1 cellular context compared by ENCODE assay signal in the genomic region with DNA sequence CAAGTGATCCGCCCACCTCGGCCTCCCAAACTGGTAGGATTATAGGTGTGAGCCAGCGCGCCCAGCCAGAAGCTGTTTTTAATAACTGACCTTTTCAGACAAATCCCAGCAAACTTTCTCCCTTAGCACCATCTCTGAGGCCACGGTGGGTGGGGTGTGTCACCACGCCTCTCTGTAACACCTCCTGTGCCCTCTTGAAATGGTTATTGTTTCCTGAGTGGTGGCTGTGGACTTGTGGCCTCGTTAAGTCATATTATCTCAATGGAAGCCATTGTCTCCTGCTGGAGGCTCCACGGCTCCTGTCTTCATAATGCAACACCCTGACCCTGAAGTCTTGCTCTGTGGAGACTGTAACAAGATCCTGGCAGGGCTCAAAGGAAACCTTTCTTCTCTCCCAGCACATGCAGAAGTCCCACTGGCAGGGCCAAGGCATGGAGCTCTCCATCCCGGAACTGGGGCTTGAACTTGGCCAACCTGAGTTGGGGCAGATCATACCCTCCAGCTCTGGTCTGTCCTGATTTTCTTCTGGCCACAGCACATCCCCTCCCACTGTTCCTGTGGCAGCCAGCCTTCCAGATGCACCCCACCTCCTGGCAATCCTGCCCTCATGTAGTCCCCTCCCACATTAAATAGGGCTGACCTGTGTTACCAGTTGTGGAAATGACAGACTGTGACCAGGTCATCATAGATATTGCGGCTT.
TF ChIP-seq lines count a peak whose summit lies in the region.

No MANE protein-coding gene starts in this region.

TF ChIP-seq in HepG2, 621 proteins besides CTCF, POLR2A, EP300 and RAD21 (continued from another document and continues in another):
- TF ChIP-seq KDM5B (CRISPR knock-in tag; IDR thresholded peaks at IDR 0.05; ENCODE audit: borderline replicate concordance): peak; percentile 63
- TF ChIP-seq, protein P1, sequence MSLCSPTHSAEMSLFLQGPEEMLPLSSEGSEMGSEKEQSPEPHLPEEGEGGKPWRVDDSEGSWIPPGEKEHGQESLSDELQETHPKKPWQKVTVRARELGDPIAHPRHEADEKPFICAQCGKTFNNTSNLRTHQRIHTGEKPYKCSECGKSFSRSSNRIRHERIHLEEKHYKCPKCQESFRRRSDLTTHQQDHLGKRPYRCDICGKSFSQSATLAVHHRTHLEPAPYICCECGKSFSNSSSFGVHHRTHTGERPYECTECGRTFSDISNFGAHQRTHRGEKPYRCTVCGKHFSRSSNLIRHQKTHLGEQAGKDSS (CRISPR knock-in tag; IDR thresholded peaks at IDR 0.05; ENCODE audit: borderline replicate concordance, low read depth): no peak
- no peak for TF ChIP-seq TBL1XR1 (IDR thresholded peaks at IDR 0.05; ENCODE audit: borderline replicate concordance, low read length, partially characterized antibody)
- TF ChIP-seq FOSL1 (CRISPR knock-in tag; IDR thresholded peaks at IDR 0.05; ENCODE audit: borderline replicate concordance): no peak
- TF ChIP-seq ZNF790 (CRISPR knock-in tag; IDR thresholded peaks at IDR 0.05; ENCODE audit: borderline replicate concordance): no peak
- TF ChIP-seq POGZ (CRISPR knock-in tag; IDR thresholded peaks at IDR 0.05): peak; percentile 58; the same call in 1 of the 2 replicates
- TF ChIP-seq, protein P2, sequence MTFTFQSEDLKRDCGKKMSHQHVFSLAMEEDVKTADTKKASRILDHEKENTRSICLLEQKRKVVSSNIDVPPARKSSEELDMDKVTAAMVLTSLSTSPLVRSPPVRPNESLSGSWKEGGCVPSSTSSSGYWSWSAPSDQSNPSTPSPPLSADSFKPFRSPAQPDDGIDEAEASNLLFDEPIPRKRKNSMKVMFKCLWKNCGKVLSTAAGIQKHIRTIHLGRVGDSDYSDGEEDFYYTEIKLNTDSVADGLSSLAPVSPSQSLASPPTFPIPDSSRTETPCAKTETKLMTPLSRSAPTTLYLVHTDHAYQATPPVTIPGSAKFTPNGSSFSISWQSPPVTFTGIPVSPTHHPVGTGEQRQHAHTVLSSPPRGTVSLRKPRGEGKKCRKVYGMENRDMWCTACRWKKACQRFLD (CRISPR knock-in tag; IDR thresholded peaks at IDR 0.05; ENCODE audit: borderline replicate concordance): no peak
- no peak for TF ChIP-seq HOXA5 (CRISPR knock-in tag; IDR thresholded peaks at IDR 0.05)
- no peak for TF ChIP-seq GPN1 (CRISPR knock-in tag; IDR thresholded peaks at IDR 0.05; ENCODE audit: borderline replicate concordance)
- peak; percentile 29; the same call in 1 of the 2 replicates for TF ChIP-seq HHEX (CRISPR knock-in tag; IDR thresholded peaks at IDR 0.05)
- 0 out of 2 replicates have a peak, but pooled peaks have one; percentile 44 for TF ChIP-seq ZNF749 (CRISPR knock-in tag; IDR thresholded peaks at IDR 0.05; ENCODE audit: borderline replicate concordance)
- TF ChIP-seq ZBTB7A (CRISPR knock-in tag; IDR thresholded peaks at IDR 0.05): no peak; the same call in 1 of the 2 replicates
- no peak for TF ChIP-seq IRX3 (CRISPR knock-in tag; IDR thresholded peaks at IDR 0.05; ENCODE audit: borderline replicate concordance, low read depth)
- no peak for TF ChIP-seq ZNF264 (CRISPR knock-in tag; IDR thresholded peaks at IDR 0.05)
- TF ChIP-seq, protein P3, sequence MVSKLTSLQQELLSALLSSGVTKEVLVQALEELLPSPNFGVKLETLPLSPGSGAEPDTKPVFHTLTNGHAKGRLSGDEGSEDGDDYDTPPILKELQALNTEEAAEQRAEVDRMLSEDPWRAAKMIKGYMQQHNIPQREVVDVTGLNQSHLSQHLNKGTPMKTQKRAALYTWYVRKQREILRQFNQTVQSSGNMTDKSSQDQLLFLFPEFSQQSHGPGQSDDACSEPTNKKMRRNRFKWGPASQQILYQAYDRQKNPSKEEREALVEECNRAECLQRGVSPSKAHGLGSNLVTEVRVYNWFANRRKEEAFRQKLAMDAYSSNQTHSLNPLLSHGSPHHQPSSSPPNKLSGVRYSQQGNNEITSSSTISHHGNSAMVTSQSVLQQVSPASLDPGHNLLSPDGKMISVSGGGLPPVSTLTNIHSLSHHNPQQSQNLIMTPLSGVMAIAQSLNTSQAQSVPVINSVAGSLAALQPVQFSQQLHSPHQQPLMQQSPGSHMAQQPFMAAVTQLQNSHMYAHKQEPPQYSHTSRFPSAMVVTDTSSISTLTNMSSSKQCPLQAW (CRISPR knock-in tag; IDR thresholded peaks at IDR 0.05): no peak
- TF ChIP-seq ZNF124 (CRISPR knock-in tag; IDR thresholded peaks at IDR 0.05): no peak
- no peak for TF ChIP-seq SIN3B (IDR thresholded peaks at IDR 0.05; ENCODE audit: low read length)
- peak; percentile 62; the same call in 1 of the 2 replicates for TF ChIP-seq GFI1 (CRISPR knock-in tag; IDR thresholded peaks at IDR 0.05; ENCODE audit: borderline replicate concordance)
- TF ChIP-seq, protein P4, sequence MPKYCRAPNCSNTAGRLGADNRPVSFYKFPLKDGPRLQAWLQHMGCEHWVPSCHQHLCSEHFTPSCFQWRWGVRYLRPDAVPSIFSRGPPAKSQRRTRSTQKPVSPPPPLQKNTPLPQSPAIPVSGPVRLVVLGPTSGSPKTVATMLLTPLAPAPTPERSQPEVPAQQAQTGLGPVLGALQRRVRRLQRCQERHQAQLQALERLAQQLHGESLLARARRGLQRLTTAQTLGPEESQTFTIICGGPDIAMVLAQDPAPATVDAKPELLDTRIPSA (CRISPR knock-in tag; IDR thresholded peaks at IDR 0.05; ENCODE audit: borderline replicate concordance): no peak
- TF ChIP-seq, protein P5, sequence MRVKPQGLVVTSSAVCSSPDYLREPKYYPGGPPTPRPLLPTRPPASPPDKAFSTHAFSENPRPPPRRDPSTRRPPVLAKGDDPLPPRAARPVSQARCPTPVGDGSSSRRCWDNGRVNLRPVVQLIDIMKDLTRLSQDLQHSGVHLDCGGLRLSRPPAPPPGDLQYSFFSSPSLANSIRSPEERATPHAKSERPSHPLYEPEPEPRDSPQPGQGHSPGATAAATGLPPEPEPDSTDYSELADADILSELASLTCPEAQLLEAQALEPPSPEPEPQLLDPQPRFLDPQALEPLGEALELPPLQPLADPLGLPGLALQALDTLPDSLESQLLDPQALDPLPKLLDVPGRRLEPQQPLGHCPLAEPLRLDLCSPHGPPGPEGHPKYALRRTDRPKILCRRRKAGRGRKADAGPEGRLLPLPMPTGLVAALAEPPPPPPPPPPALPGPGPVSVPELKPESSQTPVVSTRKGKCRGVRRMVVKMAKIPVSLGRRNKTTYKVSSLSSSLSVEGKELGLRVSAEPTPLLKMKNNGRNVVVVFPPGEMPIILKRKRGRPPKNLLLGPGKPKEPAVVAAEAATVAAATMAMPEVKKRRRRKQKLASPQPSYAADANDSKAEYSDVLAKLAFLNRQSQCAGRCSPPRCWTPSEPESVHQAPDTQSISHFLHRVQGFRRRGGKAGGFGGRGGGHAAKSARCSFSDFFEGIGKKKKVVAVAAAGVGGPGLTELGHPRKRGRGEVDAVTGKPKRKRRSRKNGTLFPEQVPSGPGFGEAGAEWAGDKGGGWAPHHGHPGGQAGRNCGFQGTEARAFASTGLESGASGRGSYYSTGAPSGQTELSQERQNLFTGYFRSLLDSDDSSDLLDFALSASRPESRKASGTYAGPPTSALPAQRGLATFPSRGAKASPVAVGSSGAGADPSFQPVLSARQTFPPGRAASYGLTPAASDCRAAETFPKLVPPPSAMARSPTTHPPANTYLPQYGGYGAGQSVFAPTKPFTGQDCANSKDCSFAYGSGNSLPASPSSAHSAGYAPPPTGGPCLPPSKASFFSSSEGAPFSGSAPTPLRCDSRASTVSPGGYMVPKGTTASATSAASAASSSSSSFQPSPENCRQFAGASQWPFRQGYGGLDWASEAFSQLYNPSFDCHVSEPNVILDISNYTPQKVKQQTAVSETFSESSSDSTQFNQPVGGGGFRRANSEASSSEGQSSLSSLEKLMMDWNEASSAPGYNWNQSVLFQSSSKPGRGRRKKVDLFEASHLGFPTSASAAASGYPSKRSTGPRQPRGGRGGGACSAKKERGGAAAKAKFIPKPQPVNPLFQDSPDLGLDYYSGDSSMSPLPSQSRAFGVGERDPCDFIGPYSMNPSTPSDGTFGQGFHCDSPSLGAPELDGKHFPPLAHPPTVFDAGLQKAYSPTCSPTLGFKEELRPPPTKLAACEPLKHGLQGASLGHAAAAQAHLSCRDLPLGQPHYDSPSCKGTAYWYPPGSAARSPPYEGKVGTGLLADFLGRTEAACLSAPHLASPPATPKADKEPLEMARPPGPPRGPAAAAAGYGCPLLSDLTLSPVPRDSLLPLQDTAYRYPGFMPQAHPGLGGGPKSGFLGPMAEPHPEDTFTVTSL (CRISPR knock-in tag; IDR thresholded peaks at IDR 0.05; ENCODE audit: borderline replicate concordance): peak; percentile 61; the same call in 1 of the 2 replicates
- TF ChIP-seq, protein P6, sequence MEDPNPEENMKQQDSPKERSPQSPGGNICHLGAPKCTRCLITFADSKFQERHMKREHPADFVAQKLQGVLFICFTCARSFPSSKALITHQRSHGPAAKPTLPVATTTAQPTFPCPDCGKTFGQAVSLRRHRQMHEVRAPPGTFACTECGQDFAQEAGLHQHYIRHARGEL (CRISPR knock-in tag; IDR thresholded peaks at IDR 0.05): no peak
- TF ChIP-seq, protein P7, sequence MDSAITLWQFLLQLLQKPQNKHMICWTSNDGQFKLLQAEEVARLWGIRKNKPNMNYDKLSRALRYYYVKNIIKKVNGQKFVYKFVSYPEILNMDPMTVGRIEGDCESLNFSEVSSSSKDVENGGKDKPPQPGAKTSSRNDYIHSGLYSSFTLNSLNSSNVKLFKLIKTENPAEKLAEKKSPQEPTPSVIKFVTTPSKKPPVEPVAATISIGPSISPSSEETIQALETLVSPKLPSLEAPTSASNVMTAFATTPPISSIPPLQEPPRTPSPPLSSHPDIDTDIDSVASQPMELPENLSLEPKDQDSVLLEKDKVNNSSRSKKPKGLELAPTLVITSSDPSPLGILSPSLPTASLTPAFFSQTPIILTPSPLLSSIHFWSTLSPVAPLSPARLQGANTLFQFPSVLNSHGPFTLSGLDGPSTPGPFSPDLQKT (CRISPR knock-in tag; IDR thresholded peaks at IDR 0.05; ENCODE audit: borderline replicate concordance): no peak
- TF ChIP-seq ZNF101 (CRISPR knock-in tag; IDR thresholded peaks at IDR 0.05; ENCODE audit: borderline replicate concordance, low read depth): no peak
- no peak for TF ChIP-seq ZMAT3 (CRISPR knock-in tag; conservative IDR thresholded peaks at IDR 0.05)
- TF ChIP-seq KLF15 (CRISPR knock-in tag; IDR thresholded peaks at IDR 0.05; ENCODE audit: borderline replicate concordance): 0 out of 2 replicates have a peak, but pooled peaks have one; percentile 26
- TF ChIP-seq, protein P8, sequence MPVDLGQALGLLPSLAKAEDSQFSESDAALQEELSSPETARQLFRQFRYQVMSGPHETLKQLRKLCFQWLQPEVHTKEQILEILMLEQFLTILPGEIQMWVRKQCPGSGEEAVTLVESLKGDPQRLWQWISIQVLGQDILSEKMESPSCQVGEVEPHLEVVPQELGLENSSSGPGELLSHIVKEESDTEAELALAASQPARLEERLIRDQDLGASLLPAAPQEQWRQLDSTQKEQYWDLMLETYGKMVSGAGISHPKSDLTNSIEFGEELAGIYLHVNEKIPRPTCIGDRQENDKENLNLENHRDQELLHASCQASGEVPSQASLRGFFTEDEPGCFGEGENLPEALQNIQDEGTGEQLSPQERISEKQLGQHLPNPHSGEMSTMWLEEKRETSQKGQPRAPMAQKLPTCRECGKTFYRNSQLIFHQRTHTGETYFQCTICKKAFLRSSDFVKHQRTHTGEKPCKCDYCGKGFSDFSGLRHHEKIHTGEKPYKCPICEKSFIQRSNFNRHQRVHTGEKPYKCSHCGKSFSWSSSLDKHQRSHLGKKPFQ (CRISPR knock-in tag; IDR thresholded peaks at IDR 0.05; ENCODE audit: insufficient replicate concordance): no peak
- TF ChIP-seq JUNB (CRISPR knock-in tag; IDR thresholded peaks at IDR 0.05; ENCODE audit: borderline replicate concordance): no peak
- TF ChIP-seq, protein P9, sequence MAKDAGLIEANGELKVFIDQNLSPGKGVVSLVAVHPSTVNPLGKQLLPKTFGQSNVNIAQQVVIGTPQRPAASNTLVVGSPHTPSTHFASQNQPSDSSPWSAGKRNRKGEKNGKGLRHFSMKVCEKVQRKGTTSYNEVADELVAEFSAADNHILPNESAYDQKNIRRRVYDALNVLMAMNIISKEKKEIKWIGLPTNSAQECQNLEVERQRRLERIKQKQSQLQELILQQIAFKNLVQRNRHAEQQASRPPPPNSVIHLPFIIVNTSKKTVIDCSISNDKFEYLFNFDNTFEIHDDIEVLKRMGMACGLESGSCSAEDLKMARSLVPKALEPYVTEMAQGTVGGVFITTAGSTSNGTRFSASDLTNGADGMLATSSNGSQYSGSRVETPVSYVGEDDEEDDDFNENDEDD (CRISPR knock-in tag; IDR thresholded peaks at IDR 0.05; ENCODE audit: borderline replicate concordance): no peak
- TF ChIP-seq, protein P10, sequence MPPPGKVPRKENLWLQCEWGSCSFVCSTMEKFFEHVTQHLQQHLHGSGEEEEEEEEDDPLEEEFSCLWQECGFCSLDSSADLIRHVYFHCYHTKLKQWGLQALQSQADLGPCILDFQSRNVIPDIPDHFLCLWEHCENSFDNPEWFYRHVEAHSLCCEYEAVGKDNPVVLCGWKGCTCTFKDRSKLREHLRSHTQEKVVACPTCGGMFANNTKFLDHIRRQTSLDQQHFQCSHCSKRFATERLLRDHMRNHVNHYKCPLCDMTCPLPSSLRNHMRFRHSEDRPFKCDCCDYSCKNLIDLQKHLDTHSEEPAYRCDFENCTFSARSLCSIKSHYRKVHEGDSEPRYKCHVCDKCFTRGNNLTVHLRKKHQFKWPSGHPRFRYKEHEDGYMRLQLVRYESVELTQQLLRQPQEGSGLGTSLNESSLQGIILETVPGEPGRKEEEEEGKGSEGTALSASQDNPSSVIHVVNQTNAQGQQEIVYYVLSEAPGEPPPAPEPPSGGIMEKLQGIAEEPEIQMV (CRISPR knock-in tag; IDR thresholded peaks at IDR 0.05; ENCODE audit: low read depth): no peak
- TF ChIP-seq FOXA3 (CRISPR knock-in tag; IDR thresholded peaks at IDR 0.05): peak; percentile 65
- no peak for TF ChIP-seq ZNF816 (CRISPR knock-in tag; IDR thresholded peaks at IDR 0.05; ENCODE audit: borderline replicate concordance)
- TF ChIP-seq ZSCAN20 (CRISPR knock-in tag; IDR thresholded peaks at IDR 0.05; ENCODE audit: borderline replicate concordance): no peak
- no peak for TF ChIP-seq ZNF446 (CRISPR knock-in tag; IDR thresholded peaks at IDR 0.05)
- TF ChIP-seq RARA (CRISPR knock-in tag; IDR thresholded peaks at IDR 0.05): peak; percentile 78
- TF ChIP-seq ZNF883 (CRISPR knock-in tag; IDR thresholded peaks at IDR 0.05; ENCODE audit: not compliant biosample characterization): peak; percentile 28
- TF ChIP-seq ZNF761 (CRISPR knock-in tag; conservative IDR thresholded peaks at IDR 0.05): no peak
- TF ChIP-seq TAF1 (CRISPR knock-in tag; IDR thresholded peaks at IDR 0.05): no peak
- TF ChIP-seq ZNF329 (CRISPR knock-in tag; IDR thresholded peaks at IDR 0.05; ENCODE audit: low read depth): no peak
- peak; percentile 51; the same call in 1 of the 2 replicates for TF ChIP-seq KMT2B (CRISPR knock-in tag; IDR thresholded peaks at IDR 0.05)
- no peak for TF ChIP-seq ZNF780A (CRISPR knock-in tag; IDR thresholded peaks at IDR 0.05)
- TF ChIP-seq TGIF2 (CRISPR knock-in tag; IDR thresholded peaks at IDR 0.05): no peak
- TF ChIP-seq RXRB (CRISPR knock-in tag; IDR thresholded peaks at IDR 0.05; ENCODE audit: borderline replicate concordance): peak; percentile 79
- no peak for TF ChIP-seq RBM22 (optimal IDR thresholded peaks at IDR 0.05; ENCODE audit: low read length)
- TF ChIP-seq ZNF547 (CRISPR knock-in tag; IDR thresholded peaks at IDR 0.05): no peak; the same call in 1 of the 2 replicates
- TF ChIP-seq, protein P11, sequence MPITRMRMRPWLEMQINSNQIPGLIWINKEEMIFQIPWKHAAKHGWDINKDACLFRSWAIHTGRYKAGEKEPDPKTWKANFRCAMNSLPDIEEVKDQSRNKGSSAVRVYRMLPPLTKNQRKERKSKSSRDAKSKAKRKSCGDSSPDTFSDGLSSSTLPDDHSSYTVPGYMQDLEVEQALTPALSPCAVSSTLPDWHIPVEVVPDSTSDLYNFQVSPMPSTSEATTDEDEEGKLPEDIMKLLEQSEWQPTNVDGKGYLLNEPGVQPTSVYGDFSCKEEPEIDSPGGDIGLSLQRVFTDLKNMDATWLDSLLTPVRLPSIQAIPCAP (CRISPR knock-in tag; IDR thresholded peaks at IDR 0.05; ENCODE audit: low read depth): no peak
